Comparison of ENCODE assay signal across 1 cellular context in the genomic region with DNA sequence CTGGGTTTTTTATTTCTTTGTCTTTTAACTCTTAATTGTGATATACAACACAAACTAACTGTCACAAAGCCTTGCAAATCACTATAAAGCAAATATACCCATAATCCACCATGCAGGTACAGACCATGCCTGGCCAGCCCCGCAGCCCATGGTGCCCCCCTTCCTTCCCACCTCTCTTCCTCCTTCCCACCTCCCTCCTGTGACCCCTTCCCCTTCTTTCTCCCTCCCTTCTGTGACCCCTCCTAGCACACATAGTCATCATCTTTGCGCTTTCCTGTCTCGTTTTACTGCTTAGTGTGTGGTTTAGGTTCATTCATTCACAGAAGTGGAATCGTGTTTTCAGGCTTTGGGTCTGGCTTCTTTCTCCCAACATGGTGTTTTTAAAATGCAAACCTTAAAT.
TF ChIP-seq lines count a peak whose summit lies in the region.

No MANE protein-coding gene starts in this region.

TF ChIP-seq in GM23338, 12 proteins besides CTCF, POLR2A, EP300 and RAD21 (continued from another document):
- TF ChIP-seq ZNF462 (CRISPR knock-in tag; IDR thresholded peaks at IDR 0.05): no peak
- no peak for TF ChIP-seq EZH2 (IDR thresholded peaks at IDR 0.05; ENCODE audit: low read depth, unreplicated experiment)
- no peak for TF ChIP-seq ETS1 (IDR thresholded peaks at IDR 0.05)
- no peak for TF ChIP-seq JUNB (IDR thresholded peaks at IDR 0.05; ENCODE audit: unreplicated experiment)
- no peak for TF ChIP-seq EZH2phosphoT487 (IDR thresholded peaks at IDR 0.05; ENCODE audit: unreplicated experiment)
